ENCODE assay signal across 19 cellular contexts in the genomic region with DNA sequence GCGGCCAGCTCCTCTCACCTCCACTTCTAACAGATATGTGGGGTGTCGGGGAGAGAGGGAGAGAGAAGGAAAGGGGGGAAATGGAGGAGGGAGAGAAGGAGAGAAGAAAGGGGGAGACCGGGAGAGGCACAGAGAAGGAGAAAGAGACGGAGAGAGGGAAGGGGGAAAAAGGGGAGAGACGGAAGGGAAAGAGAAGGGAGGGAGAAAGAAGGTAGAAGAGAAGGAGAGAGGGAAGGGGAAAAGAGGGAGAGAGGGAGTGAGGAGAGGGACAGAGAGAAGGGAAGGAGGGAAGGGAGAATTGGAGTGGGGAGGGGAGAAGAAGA. TPM values are rescaled to one million over a fixed set of nuclear protein-coding genes. Genes with fewer than 3 reads are reported as not detected.
DNase-seq lines count a peak whose midpoint lies in the region; ATAC-seq and TF ChIP-seq lines count a peak whose summit lies in the region.
"Had no signal": no experiment of that assay in that cellular context is flagged by ENCODE, and none has a peak within 500 bp of the region (broad histone marks: within the 10 kb centered on the region; RNA-seq: fewer than 3 reads in every experiment).

No MANE protein-coding gene starts in this region.

- POLR2A ChIA-PET in naive thymus-derived CD4-positive, alpha-beta T cell (lab: Charles Lee) = no interaction called here

- no peaks in the 10 kb centered on the region for H3K79me2 ChIP-seq in H9 (ENCODE audit: insufficient read depth, low read length)

- H3K27me3 Mint-ChIP-seq in H9 (ENCODE audit: low read depth) = peaks cover 70% of the 10 kb centered on the region
- H3K27me3 Mint-ChIP-seq in brain = peaks cover 53% of the 10 kb centered on the region
- peaks cover 35 to 51% (median 41%) of the 10 kb centered on the region in 5 donors for H3K27me3 Mint-ChIP-seq in naive thymus-derived CD4-positive, alpha-beta T cell
- peaks cover 45% of the 10 kb centered on the region for H3K27me3 Mint-ChIP-seq in chondrocyte (ENCODE audit: low read depth)

- intact Hi-C loops in naive thymus-derived CD4-positive, alpha-beta T cell (cut with micrococcal nuclease) = loop anchor here in 1 of 2 donors (5.0 kb wide), 1 partner anchor 673 kb away; no protein-coding TSS in a partner anchor

- no peaks in the 10 kb centered on the region for H3K79me1 ChIP-seq in H9 (ENCODE audit: insufficient read depth, low read depth, low read length, poor library complexity, severe bottlenecking)

- WGBS in H9 (ENCODE audit: extremely low coverage, insufficient read length, low lambda C conversion rate) = no CpG with 5 or more reads among the region's 5 CpGs

- H3K4me2 ChIP-seq in H9 (ENCODE audit: insufficient read depth, insufficient read length, low read length) = peak overlapping the region; percentile 88

- H3K4ac ChIP-seq in H9 (ENCODE audit: low read depth, low read length) = no peak overlapping the region

- no peaks in the 10 kb centered on the region for H4K20me1 ChIP-seq in H9 (ENCODE audit: control insufficient read depth, insufficient read depth, insufficient read length)

- TF ChIP-seq CTCF in H9 (conservative IDR thresholded peaks at IDR 0.05) (no peak), brain (conservative IDR thresholded peaks at IDR 0.05) (no peak), chondrocyte (IDR thresholded peaks at IDR 0.05) (no peak)

- no peak overlapping the region for H4K91ac ChIP-seq in H9 (ENCODE audit: insufficient read length, low read depth, low read length)

- H3K27me3 ChIP-seq in H9 (ENCODE audit: insufficient read depth, low read length) (peaks cover 20% of the 10 kb centered on the region; the same call in 1 of the 2 replicates), iPS-18a (ENCODE audit: control insufficient read depth, insufficient read depth, low read length) (peaks cover 70% of the 10 kb centered on the region)
- peaks cover 0 to 5% of the 10 kb centered on the region in 2 donors for H3K27me3 ChIP-seq in naive thymus-derived CD4-positive, alpha-beta T cell (ENCODE audit: control insufficient read depth in 2 of 2, insufficient read depth in 2 of 2, low read length in 2 of 2)

- no peak overlapping the region for H3K14ac ChIP-seq in H9 (ENCODE audit: insufficient read depth, low read length)

- H3K23me2 ChIP-seq in H9 (ENCODE audit: insufficient read length, low read depth, low read length, poor library complexity, severe bottlenecking) = peaks cover 21% of the 10 kb centered on the region

- H3K36me3 Mint-ChIP-seq in H9 (ENCODE audit: insufficient read depth in 1 of 3, low read depth in 3 of 3) (peaks cover 0 to 2% (median 0%) of the 10 kb centered on the region in 3 experiments; a peak in 2 of 7 replicates), brain (peaks cover 12% of the 10 kb centered on the region), chondrocyte (ENCODE audit: low read depth) (no peaks in the 10 kb centered on the region)
- H3K36me3 Mint-ChIP-seq in naive thymus-derived CD4-positive, alpha-beta T cell = peaks cover 0 to 18% (median 9%) of the 10 kb centered on the region in 5 donors
- H3K36me3 Mint-ChIP-seq: CD4-positive, CD25-positive, alpha-beta regulatory T cell had no signal

- H3K9ac ChIP-seq in H9 (ENCODE audit: extremely low read depth, insufficient read length, low read length) = no peak overlapping the region
- no peak overlapping the region for H3K9ac ChIP-seq in iPS-18a (ENCODE audit: low read length)
- H3K9ac ChIP-seq: GM23248 had no signal

- CTCF ChIA-PET in naive thymus-derived CD4-positive, alpha-beta T cell (lab: Charles Lee) = no interaction called here

- H2BK15ac ChIP-seq in H9 (ENCODE audit: low read depth, low read length) = no peak overlapping the region

- H3K27ac Mint-ChIP-seq in H9 (no peak overlapping the region), brain (peak overlapping the region in 1 of 5 experiments; percentile 91), chondrocyte (ENCODE audit: unreplicated experiment) (no peak overlapping the region)
- no peak overlapping the region for H3K27ac Mint-ChIP-seq in naive thymus-derived CD4-positive, alpha-beta T cell
- H3K27ac Mint-ChIP-seq: CD4-positive, CD25-positive, alpha-beta regulatory T cell; HFFc6 had no signal

- H3K18ac ChIP-seq in H9 (ENCODE audit: insufficient read length, low read depth, low read length) = no peak overlapping the region

- no peak for ATAC-seq in naive thymus-derived CD4-positive, alpha-beta T cell

- no peak overlapping the region for H3K56ac ChIP-seq in H9 (ENCODE audit: insufficient read length, low read depth, low read length)

- H3K9me3 Mint-ChIP-seq in H9 = peaks cover 2 to 3% of the 10 kb centered on the region in 2 experiments; a peak in 2 of 5 replicates
- peaks cover 0 to 6% (median 0%) of the 10 kb centered on the region in 5 experiments for H3K9me3 Mint-ChIP-seq in brain
- H3K9me3 Mint-ChIP-seq in naive thymus-derived CD4-positive, alpha-beta T cell = peaks cover 0 to 35% (median 9%) of the 10 kb centered on the region in 11 donors
- H3K9me3 Mint-ChIP-seq in chondrocyte (ENCODE audit: low read depth) = no peaks in the 10 kb centered on the region

- H2BK20ac ChIP-seq in H9 (ENCODE audit: low read depth, low read length, poor library complexity, severe bottlenecking) = no peak overlapping the region

- no peak overlapping the region for H3T11ph ChIP-seq in H9 (ENCODE audit: low read length)

- no peak overlapping the region for H2BK12ac ChIP-seq in H9 (ENCODE audit: insufficient read length, low read depth, low read length)

- H3K4me3 ChIP-seq in iPS-18a (ENCODE audit: low read length) = peak overlapping the region; percentile 63
- no peak overlapping the region for H3K4me3 ChIP-seq in naive thymus-derived CD4-positive, alpha-beta T cell (ENCODE audit: low read length)
- H3K4me3 ChIP-seq: GM23248, MG63 had no signal

- no peaks in the 10 kb centered on the region for H3K4me1 ChIP-seq in H9 (ENCODE audit: insufficient read depth, low read length)
- peaks cover 14% of the 10 kb centered on the region for H3K4me1 ChIP-seq in iPS-18a (ENCODE audit: control insufficient read depth, low read depth, low read length)
- H3K4me1 ChIP-seq in naive thymus-derived CD4-positive, alpha-beta T cell (ENCODE audit: control insufficient read depth in 2 of 2, insufficient read depth in 2 of 2, low read length in 2 of 2) = no peaks in the 10 kb centered on the region

- H3K9me3 ChIP-seq in H9 (ENCODE audit: control insufficient read depth, low read depth, low read length) = no peaks in the 10 kb centered on the region
- no peaks in the 10 kb centered on the region for H3K9me3 ChIP-seq in iPS-18a (ENCODE audit: control insufficient read depth, low read depth, low read length)
- no peaks in the 10 kb centered on the region for H3K9me3 ChIP-seq in naive thymus-derived CD4-positive, alpha-beta T cell (ENCODE audit: control insufficient read depth in 2 of 3, low read length in 3 of 3)
- H3K9me3 ChIP-seq: MG63 had no signal

- H3K27ac ChIP-seq in H9 (ENCODE audit: insufficient read length, low read depth, low read length) (no peak overlapping the region), iPS-18a (ENCODE audit: low read length) (no peak overlapping the region)
- H3K27ac ChIP-seq in naive thymus-derived CD4-positive, alpha-beta T cell (ENCODE audit: low read depth, low read length) = no peak overlapping the region
- H3K27ac ChIP-seq: GM23248 had no signal

- H4K8ac ChIP-seq in H9 (replicated peaks; ENCODE audit: insufficient read length, low read depth, low read length) = no peak overlapping the region

- no peak for DNase-seq in H9
- no peak for DNase-seq in naive thymus-derived CD4-positive, alpha-beta T cell
- no peak for DNase-seq in NCI-H2227 treated with DMSO at 0.1 percent for 48 hours (lab: John Stamatoyannopoulos, UW)
- DNase-seq in iPS-NIHi11 (ENCODE audit: low spot score) = no peak
- no peak for DNase-seq in chondrocyte (ENCODE audit: low spot score)
- DNase-seq: ACHN; AML-193; CD4-positive, CD25-positive, alpha-beta regulatory T cell; GM23248; HFFc6; IMR-90; Karpas-422; MG63; NCI-H1092; NCI-H2081 treated with DMSO at 0.1 percent for 48 hours; OCI-M1; RPMI8226 had no signal

- H3K4me3 Mint-ChIP-seq in H9 = peak overlapping the region; percentile 49 to 90
- peak overlapping the region; percentile 35 to 90 (median 77) for H3K4me3 Mint-ChIP-seq in brain
- no peak overlapping the region for H3K4me3 Mint-ChIP-seq in naive thymus-derived CD4-positive, alpha-beta T cell
- no peak overlapping the region for H3K4me3 Mint-ChIP-seq in chondrocyte (ENCODE audit: unreplicated experiment)
- H3K4me3 Mint-ChIP-seq: CD4-positive, CD25-positive, alpha-beta regulatory T cell; HFFc6 had no signal

- H3K36me3 ChIP-seq in iPS-18a (ENCODE audit: control insufficient read depth, low read depth, low read length) = no peaks in the 10 kb centered on the region
- H3K36me3 ChIP-seq in naive thymus-derived CD4-positive, alpha-beta T cell (ENCODE audit: control insufficient read depth in 2 of 3, insufficient read depth in 3 of 3, low read length in 3 of 3) = no peaks in the 10 kb centered on the region
- H3K36me3 ChIP-seq: MG63 had no signal

- H3K4me1 Mint-ChIP-seq in H9 (peaks cover 24 to 28% of the 10 kb centered on the region in 2 experiments), brain (peaks cover 51% of the 10 kb centered on the region), chondrocyte (ENCODE audit: low read depth) (peaks cover 7% of the 10 kb centered on the region)
- H3K4me1 Mint-ChIP-seq in naive thymus-derived CD4-positive, alpha-beta T cell = peaks cover 0 to 8% (median 4%) of the 10 kb centered on the region in 7 donors

- no peak overlapping the region for H4K5ac ChIP-seq in H9 (ENCODE audit: insufficient read length, low read depth, low read length)

- no peak overlapping the region for H2AK5ac ChIP-seq in H9 (ENCODE audit: insufficient read length, low read length)

- H2BK5ac ChIP-seq in H9 (ENCODE audit: insufficient read length, low read length) = no peak overlapping the region

- H2BK120ac ChIP-seq in H9 (ENCODE audit: low read depth, low read length, poor library complexity, severe bottlenecking) = no peak overlapping the region

- no peak overlapping the region for H2AFZ ChIP-seq in H9 (ENCODE audit: low read length)
- H2AFZ ChIP-seq: GM23248 had no signal

- no peak overlapping the region for H3K23ac ChIP-seq in H9 (ENCODE audit: insufficient read length, low read depth, low read length)

RNA-seq across cellular contexts. Expression of a gene that starts 3.0 kb away (rescaled TPM):
- total RNA-seq in H9 (2021) (0.11 and 0.22 TPM in 2 replicates), chondrocyte (not detected in 3 replicates)
- 5.9 TPM for polyA plus RNA-seq in brain (ENCODE audit: insufficient read depth, low read depth, low replicate concordance)
- total RNA-seq in naive thymus-derived CD4-positive, alpha-beta T cell = not detected
- not detected for polyA plus RNA-seq in naive thymus-derived CD4-positive, alpha-beta T cell
- total RNA-seq: CD4-positive, CD25-positive, alpha-beta regulatory T cell; GM23248; HFFc6; IMR-90 had no signal
- polyA plus RNA-seq: CD4-positive, CD25-positive, alpha-beta regulatory T cell; GM23248; IMR-90 had no signal

Comparison
In these comparisons a context has a peak if more than half of its experiments do, and no peak if none do; other contexts are left out.
1. H3K4me3 Mint-ChIP-seq: peak in H9 (2 of 2) and brain (5 of 5); none in naive thymus-derived CD4-positive, alpha-beta T cell (0 of 10) and chondrocyte (single experiment).